In the genomic region with DNA sequence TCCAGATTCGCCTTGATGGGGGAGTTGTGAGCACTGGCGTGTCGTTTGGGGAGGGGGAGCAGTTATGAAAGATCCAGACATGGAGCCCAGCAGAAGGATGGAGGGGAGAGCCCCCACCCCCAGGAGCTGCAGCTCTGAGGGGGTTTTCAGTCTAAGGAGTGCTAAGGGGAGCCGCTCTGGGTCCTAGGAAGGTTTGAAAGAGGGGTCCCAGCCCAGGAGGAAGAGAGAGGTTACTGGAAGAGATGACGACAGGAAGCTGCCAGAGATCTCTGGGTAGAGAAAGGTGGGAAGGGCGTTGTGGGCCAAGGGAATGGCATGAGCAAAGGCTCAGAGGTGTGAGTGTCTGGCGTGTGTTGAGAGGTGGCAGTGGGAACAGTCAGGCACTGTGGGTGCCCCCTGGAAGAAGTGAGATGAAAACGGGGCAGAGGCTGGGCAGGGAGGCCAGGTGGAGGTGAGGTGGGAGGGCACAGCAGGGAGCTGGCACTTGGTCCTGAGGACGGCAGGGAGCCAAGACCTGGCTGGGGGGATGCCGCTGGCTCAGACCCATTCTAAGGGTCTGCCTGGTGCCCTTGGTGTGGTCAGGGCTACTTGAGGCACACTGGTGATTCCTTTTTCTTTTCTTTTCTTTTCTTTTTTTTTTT, we compare ENCODE assay signal across 9 cellular contexts. TPM values are rescaled to one million over a fixed set of nuclear protein-coding genes. Genes with fewer than 3 reads are reported as not detected.
A peak's percentile ranks its signal among the peaks of the same experiment; 100 is the strongest.
DNase-seq lines count a peak whose midpoint lies in the region; ATAC-seq and TF ChIP-seq lines count a peak whose summit lies in the region.
"Had no signal": no experiment of that assay in that cellular context is flagged by ENCODE, and none has a peak within 500 bp of the region (broad histone marks: within the 10 kb centered on the region; RNA-seq: fewer than 3 reads in every experiment).

No MANE protein-coding gene starts in this region.

- H4K20me1 ChIP-seq in GM23338 (replicated peaks; ENCODE audit: insufficient read depth) = no peaks in the 10 kb centered on the region

- TF ChIP-seq CTCF in GM23338 (conservative IDR thresholded peaks at IDR 0.05; ENCODE audit: low read depth in 2 of 2) (no peak), WTC11 (IDR thresholded peaks at IDR 0.05) (no peak), RWPE1 (conservative IDR thresholded peaks at IDR 0.05; ENCODE audit: low read depth) (no peak)

- DNase-seq in GM23338 (ENCODE audit: low spot score) = no peak
- DNase-seq in WTC11 (ENCODE audit: low spot score) = no peak
- DNase-seq in stimulated activated naive B cell treated with anti-CD40 and anti-IgM and Interleukin-4, amounts not matched to agents 10 μg/mL and 1 μg/mL and 100 μg/mL, for 72 hours = no peak
- no peak for DNase-seq in RWPE1 (ENCODE audit: low spot score)
- no peak for DNase-seq in stimulated activated CD8-positive, alpha-beta memory T cell treated with anti-CD3 and anti-CD28 coated beads, Interleukin-4, amount 100 ng/mL, for 48 hours
- DNase-seq in DMS79 treated with DMSO at 0.1 percent for 48 hours (lab: John Stamatoyannopoulos, UW) = no peak
- DNase-seq in NCI-H1092 (lab: John Stamatoyannopoulos, UW) = no peak
- DNase-seq: activated naive CD4-positive, alpha-beta T cell treated with Interleukin-2 at 50 U/mL for 16 hours had no signal

- H3K4me3 ChIP-seq in GM23338 = peak overlapping the region; percentile 82
- H3K4me3 ChIP-seq in iPS-15b (ENCODE audit: low read depth, low read length) = peak overlapping the region; percentile 49

- H3K9me2 ChIP-seq in GM23338 (ENCODE audit: insufficient read depth) = no peaks in the 10 kb centered on the region

- H3K4me1 Mint-ChIP-seq in GM23338 (peaks cover 26% of the 10 kb centered on the region), WTC11 (peaks cover 27% of the 10 kb centered on the region)
- H3K4me1 Mint-ChIP-seq in stimulated activated naive B cell treated with anti-CD40 and anti-IgM and Interleukin-4, amounts not matched to agents 10 μg/mL and 1 μg/mL and 100 μg/mL, for 72 hours = peaks cover 35 to 56% of the 10 kb centered on the region in 2 donors

- no peak overlapping the region; the same call in 1 of the 2 replicates for H2AFZ ChIP-seq in GM23338

- H3K9me3 Mint-ChIP-seq in GM23338 (no peaks in the 10 kb centered on the region; the same call in 2 of the 3 replicates), WTC11 (no peaks in the 10 kb centered on the region)
- H3K9me3 Mint-ChIP-seq in stimulated activated naive B cell treated with anti-CD40 and anti-IgM and Interleukin-4, amounts not matched to agents 10 μg/mL and 1 μg/mL and 100 μg/mL, for 72 hours = no peaks in the 10 kb centered on the region

- peak overlapping the region; percentile 92 for H3K4me2 ChIP-seq in GM23338

- no peak overlapping the region for H3K9ac ChIP-seq in iPS-15b (ENCODE audit: low read depth, low read length)

- H3K4me3 Mint-ChIP-seq in GM23338 = peak overlapping the region; percentile 84
- H3K4me3 Mint-ChIP-seq in WTC11 = peak overlapping the region; percentile 81
- peak overlapping the region; percentile 86 to 87 for H3K4me3 Mint-ChIP-seq in stimulated activated naive B cell treated with anti-CD40 and anti-IgM and Interleukin-4, amounts not matched to agents 10 μg/mL and 1 μg/mL and 100 μg/mL, for 72 hours

- CTCF ChIA-PET in WTC11 (lab: Charles Lee) (interaction anchor here (0.7 to 1.3 kb wide), 4 partner anchors 12 to 70 kb away, joined by 3 to 4 read pairs (median 3); no protein-coding TSS in a partner anchor), RWPE1 (lab: Yijun Ruan, JAX) (interaction anchor here (0.6 kb wide), 1 partner anchor 23 kb away, joined by 5 read pairs; no protein-coding TSS in a partner anchor)

- peaks cover 11% of the 10 kb centered on the region; the same call in 1 of the 2 replicates for H3F3A ChIP-seq in GM23338 (replicated peaks; ENCODE audit: low read depth)

- no peak for ATAC-seq in GM23338
- no peak for ATAC-seq in WTC11
- no peak for ATAC-seq in stimulated activated naive B cell treated with anti-CD40 and anti-IgM and Interleukin-4, amounts not matched to agents 10 μg/mL and 1 μg/mL and 100 μg/mL, for 72 hours (replicated peaks)

- peaks cover 3% of the 10 kb centered on the region; the same call in 1 of the 3 replicates for H3K36me3 Mint-ChIP-seq in GM23338 (ENCODE audit: low read depth)
- H3K36me3 Mint-ChIP-seq in WTC11 = no peaks in the 10 kb centered on the region
- peaks cover 4 to 23% of the 10 kb centered on the region in 2 donors for H3K36me3 Mint-ChIP-seq in stimulated activated naive B cell treated with anti-CD40 and anti-IgM and Interleukin-4, amounts not matched to agents 10 μg/mL and 1 μg/mL and 100 μg/mL, for 72 hours

- H3K27ac ChIP-seq in GM23338 (ENCODE audit: low read depth) (no peak overlapping the region), RWPE1 (no peak overlapping the region)

- H3K27ac Mint-ChIP-seq in GM23338 (no peak overlapping the region), WTC11 (no peak overlapping the region)
- peak overlapping the region; percentile 83 for H3K27ac Mint-ChIP-seq in stimulated activated naive B cell treated with anti-CD40 and anti-IgM and Interleukin-4, amounts not matched to agents 10 μg/mL and 1 μg/mL and 100 μg/mL, for 72 hours

- no peaks in the 10 kb centered on the region for H3K9me3 ChIP-seq in iPS-15b (ENCODE audit: control insufficient read depth, insufficient read depth, low read length)

- H3K27me3 Mint-ChIP-seq in GM23338 (ENCODE audit: insufficient read depth, low read depth, poor library complexity) (peaks cover 44% of the 10 kb centered on the region), WTC11 (ENCODE audit: low read depth) (peaks cover 50% of the 10 kb centered on the region)
- peaks cover 20 to 33% of the 10 kb centered on the region in 2 donors for H3K27me3 Mint-ChIP-seq in stimulated activated naive B cell treated with anti-CD40 and anti-IgM and Interleukin-4, amounts not matched to agents 10 μg/mL and 1 μg/mL and 100 μg/mL, for 72 hours

- peaks cover 28% of the 10 kb centered on the region for H3K27me3 ChIP-seq in GM23338 (ENCODE audit: insufficient read depth)
- H3K27me3 ChIP-seq in iPS-15b (ENCODE audit: control insufficient read depth, insufficient read depth, low read length) = peaks cover 21% of the 10 kb centered on the region

- POLR2A ChIA-PET in WTC11 (lab: Charles Lee) (no interaction called here), RWPE1 (lab: Yijun Ruan, JAX; ENCODE audit: low non-redundant PET) (no interaction called here)

- H3K4me1 ChIP-seq in GM23338 (ENCODE audit: insufficient read depth) (peaks cover 11% of the 10 kb centered on the region), iPS-15b (ENCODE audit: control insufficient read depth, insufficient read depth, low read length) (peaks cover 3% of the 10 kb centered on the region)

- H3K79me2 ChIP-seq in GM23338 (replicated peaks; ENCODE audit: insufficient read depth) = no peaks in the 10 kb centered on the region

- no peaks in the 10 kb centered on the region for H3K36me3 ChIP-seq in GM23338 (ENCODE audit: insufficient read depth)
- no peaks in the 10 kb centered on the region for H3K36me3 ChIP-seq in iPS-15b (ENCODE audit: control insufficient read depth, insufficient read depth, low read length)

TF ChIP-seq in GM23338, 12 proteins besides CTCF, POLR2A, EP300 and RAD21 (continues in another document):
- TF ChIP-seq STAT1 (IDR thresholded peaks at IDR 0.05; ENCODE audit: unreplicated experiment) = no peak
- TF ChIP-seq EZH2 (IDR thresholded peaks at IDR 0.05; ENCODE audit: low read depth, unreplicated experiment) = no peak
- no peak for TF ChIP-seq NANOG (IDR thresholded peaks at IDR 0.05; ENCODE audit: borderline replicate concordance)
- no peak for TF ChIP-seq EZH2phosphoT487 (IDR thresholded peaks at IDR 0.05; ENCODE audit: unreplicated experiment)
- TF ChIP-seq ZNF114 (CRISPR knock-in tag; IDR thresholded peaks at IDR 0.05) = no peak
- TF ChIP-seq, protein P1, sequence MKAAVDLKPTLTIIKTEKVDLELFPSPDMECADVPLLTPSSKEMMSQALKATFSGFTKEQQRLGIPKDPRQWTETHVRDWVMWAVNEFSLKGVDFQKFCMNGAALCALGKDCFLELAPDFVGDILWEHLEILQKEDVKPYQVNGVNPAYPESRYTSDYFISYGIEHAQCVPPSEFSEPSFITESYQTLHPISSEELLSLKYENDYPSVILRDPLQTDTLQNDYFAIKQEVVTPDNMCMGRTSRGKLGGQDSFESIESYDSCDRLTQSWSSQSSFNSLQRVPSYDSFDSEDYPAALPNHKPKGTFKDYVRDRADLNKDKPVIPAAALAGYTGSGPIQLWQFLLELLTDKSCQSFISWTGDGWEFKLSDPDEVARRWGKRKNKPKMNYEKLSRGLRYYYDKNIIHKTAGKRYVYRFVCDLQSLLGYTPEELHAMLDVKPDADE (IDR thresholded peaks at IDR 0.05) = no peak
- TF ChIP-seq CREB1 (CRISPR knock-in tag; IDR thresholded peaks at IDR 0.05; ENCODE audit: low read depth) = no peak

TF ChIP-seq in WTC11, 78 proteins besides CTCF, POLR2A, EP300 and RAD21:
- TF ChIP-seq, protein P2, sequence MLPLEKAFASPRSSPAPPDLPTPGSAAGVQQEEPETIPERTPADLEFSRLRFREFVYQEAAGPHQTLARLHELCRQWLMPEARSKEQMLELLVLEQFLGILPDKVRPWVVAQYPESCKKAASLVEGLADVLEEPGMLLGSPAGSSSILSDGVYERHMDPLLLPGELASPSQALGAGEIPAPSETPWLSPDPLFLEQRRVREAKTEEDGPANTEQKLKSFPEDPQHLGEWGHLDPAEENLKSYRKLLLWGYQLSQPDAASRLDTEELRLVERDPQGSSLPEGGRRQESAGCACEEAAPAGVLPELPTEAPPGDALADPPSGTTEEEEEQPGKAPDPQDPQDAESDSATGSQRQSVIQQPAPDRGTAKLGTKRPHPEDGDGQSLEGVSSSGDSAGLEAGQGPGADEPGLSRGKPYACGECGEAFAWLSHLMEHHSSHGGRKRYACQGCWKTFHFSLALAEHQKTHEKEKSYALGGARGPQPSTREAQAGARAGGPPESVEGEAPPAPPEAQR (CRISPR knock-in tag; IDR thresholded peaks at IDR 0.05) = no peak
- TF ChIP-seq EMX1 (CRISPR knock-in tag; IDR thresholded peaks at IDR 0.05) = no peak
- no peak for TF ChIP-seq JAZF1 (CRISPR knock-in tag; IDR thresholded peaks at IDR 0.05)
TF ChIP-seq in WTC11: peak in this region for 0.

RNA-seq across cellular contexts. Expression of a gene that starts 1.8 kb away (rescaled TPM):
- 10.2 and 13.1 TPM in 2 replicates for total RNA-seq in GM23338 (2014; rRNA removed; shearing (Covaris generic))
- polyA plus RNA-seq in GM23338 (2016; fragmentation: Nextera tagmentation; extraction: Ambion mirVana) = 1.6 and 1.7 TPM in 2 replicates
- total RNA-seq in WTC11 (2021) = 10.3 to 11.4 TPM (median 11.4 TPM) in 3 replicates

RNA-seq across cellular contexts. Expression of a gene that starts 43.5 kb away (rescaled TPM):
- total RNA-seq in GM23338 (2014; rRNA removed; shearing (Covaris generic)) = 30.0 and 40.1 TPM in 2 replicates
- 12.2 and 13.2 TPM in 2 replicates for polyA plus RNA-seq in GM23338 (2016; fragmentation: Nextera tagmentation; extraction: Ambion mirVana)
- 31.5 to 38.7 TPM (median 31.9 TPM) in 3 replicates for total RNA-seq in WTC11 (2021)

RNA-seq across cellular contexts. Expression of a gene that starts 59.0 kb away (rescaled TPM):
- total RNA-seq in GM23338 (2014; rRNA removed; shearing (Covaris generic)) = 18.0 and 27.5 TPM in 2 replicates
- polyA plus RNA-seq in GM23338 (2016; fragmentation: Nextera tagmentation; extraction: Ambion mirVana) = 10.7 and 12.4 TPM in 2 replicates
- total RNA-seq in WTC11 (2021) = 36.8 to 38.3 TPM (median 38.0 TPM) in 3 replicates
